Comparison of ENCODE assay signal across 2 cellular contexts in genomic region chr5:93578179-93578812, GRCh38.
TF ChIP-seq lines count a peak whose summit lies in the region.

No MANE protein-coding gene starts in this region.

TF ChIP-seq in liver, 16 proteins besides CTCF, POLR2A, EP300 and RAD21:
- no peak for TF ChIP-seq EGR1 (IDR thresholded peaks at IDR 0.05; ENCODE audit: low read depth in 2 of 2)
- TF ChIP-seq FOXA2 (IDR thresholded peaks at IDR 0.05): no peak
- TF ChIP-seq SP1 (IDR thresholded peaks at IDR 0.05): no peak
- TF ChIP-seq, protein P1, sequence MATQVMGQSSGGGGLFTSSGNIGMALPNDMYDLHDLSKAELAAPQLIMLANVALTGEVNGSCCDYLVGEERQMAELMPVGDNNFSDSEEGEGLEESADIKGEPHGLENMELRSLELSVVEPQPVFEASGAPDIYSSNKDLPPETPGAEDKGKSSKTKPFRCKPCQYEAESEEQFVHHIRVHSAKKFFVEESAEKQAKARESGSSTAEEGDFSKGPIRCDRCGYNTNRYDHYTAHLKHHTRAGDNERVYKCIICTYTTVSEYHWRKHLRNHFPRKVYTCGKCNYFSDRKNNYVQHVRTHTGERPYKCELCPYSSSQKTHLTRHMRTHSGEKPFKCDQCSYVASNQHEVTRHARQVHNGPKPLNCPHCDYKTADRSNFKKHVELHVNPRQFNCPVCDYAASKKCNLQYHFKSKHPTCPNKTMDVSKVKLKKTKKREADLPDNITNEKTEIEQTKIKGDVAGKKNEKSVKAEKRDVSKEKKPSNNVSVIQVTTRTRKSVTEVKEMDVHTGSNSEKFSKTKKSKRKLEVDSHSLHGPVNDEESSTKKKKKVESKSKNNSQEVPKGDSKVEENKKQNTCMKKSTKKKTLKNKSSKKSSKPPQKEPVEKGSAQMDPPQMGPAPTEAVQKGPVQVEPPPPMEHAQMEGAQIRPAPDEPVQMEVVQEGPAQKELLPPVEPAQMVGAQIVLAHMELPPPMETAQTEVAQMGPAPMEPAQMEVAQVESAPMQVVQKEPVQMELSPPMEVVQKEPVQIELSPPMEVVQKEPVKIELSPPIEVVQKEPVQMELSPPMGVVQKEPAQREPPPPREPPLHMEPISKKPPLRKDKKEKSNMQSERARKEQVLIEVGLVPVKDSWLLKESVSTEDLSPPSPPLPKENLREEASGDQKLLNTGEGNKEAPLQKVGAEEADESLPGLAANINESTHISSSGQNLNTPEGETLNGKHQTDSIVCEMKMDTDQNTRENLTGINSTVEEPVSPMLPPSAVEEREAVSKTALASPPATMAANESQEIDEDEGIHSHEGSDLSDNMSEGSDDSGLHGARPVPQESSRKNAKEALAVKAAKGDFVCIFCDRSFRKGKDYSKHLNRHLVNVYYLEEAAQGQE (IDR thresholded peaks at IDR 0.05): no peak
- TF ChIP-seq HNF4G (IDR thresholded peaks at IDR 0.05): no peak
- TF ChIP-seq TAF1 (conservative IDR thresholded peaks at IDR 0.05): no peak
- TF ChIP-seq YY1 (IDR thresholded peaks at IDR 0.05): no peak
- TF ChIP-seq MAX (IDR thresholded peaks at IDR 0.05): no peak
- TF ChIP-seq NR2F2 (IDR thresholded peaks at IDR 0.05): no peak
- TF ChIP-seq JUND (IDR thresholded peaks at IDR 0.05): no peak
- TF ChIP-seq ZBTB33 (IDR thresholded peaks at IDR 0.05): no peak
- TF ChIP-seq FOXA1 (IDR thresholded peaks at IDR 0.05): no peak

TF ChIP-seq in HepG2, 621 proteins besides CTCF, POLR2A, EP300 and RAD21:
- TF ChIP-seq PRPF4 (IDR thresholded peaks at IDR 0.05; ENCODE audit: low read depth, low read length, poor library complexity, severe bottlenecking) (no peak), ZNF296 (CRISPR knock-in tag; conservative IDR thresholded peaks at IDR 0.05) (no peak), CREBL2 (CRISPR knock-in tag; IDR thresholded peaks at IDR 0.05; ENCODE audit: borderline replicate concordance) (no peak), REPIN1 (CRISPR knock-in tag; IDR thresholded peaks at IDR 0.05; ENCODE audit: borderline replicate concordance, low read depth) (no peak), SRY (CRISPR knock-in tag; IDR thresholded peaks at IDR 0.05) (no peak), SOX6 (IDR thresholded peaks at IDR 0.05) (no peak), SOX6 (CRISPR knock-in tag; IDR thresholded peaks at IDR 0.05) (no peak)
- TF ChIP-seq, protein P2, sequence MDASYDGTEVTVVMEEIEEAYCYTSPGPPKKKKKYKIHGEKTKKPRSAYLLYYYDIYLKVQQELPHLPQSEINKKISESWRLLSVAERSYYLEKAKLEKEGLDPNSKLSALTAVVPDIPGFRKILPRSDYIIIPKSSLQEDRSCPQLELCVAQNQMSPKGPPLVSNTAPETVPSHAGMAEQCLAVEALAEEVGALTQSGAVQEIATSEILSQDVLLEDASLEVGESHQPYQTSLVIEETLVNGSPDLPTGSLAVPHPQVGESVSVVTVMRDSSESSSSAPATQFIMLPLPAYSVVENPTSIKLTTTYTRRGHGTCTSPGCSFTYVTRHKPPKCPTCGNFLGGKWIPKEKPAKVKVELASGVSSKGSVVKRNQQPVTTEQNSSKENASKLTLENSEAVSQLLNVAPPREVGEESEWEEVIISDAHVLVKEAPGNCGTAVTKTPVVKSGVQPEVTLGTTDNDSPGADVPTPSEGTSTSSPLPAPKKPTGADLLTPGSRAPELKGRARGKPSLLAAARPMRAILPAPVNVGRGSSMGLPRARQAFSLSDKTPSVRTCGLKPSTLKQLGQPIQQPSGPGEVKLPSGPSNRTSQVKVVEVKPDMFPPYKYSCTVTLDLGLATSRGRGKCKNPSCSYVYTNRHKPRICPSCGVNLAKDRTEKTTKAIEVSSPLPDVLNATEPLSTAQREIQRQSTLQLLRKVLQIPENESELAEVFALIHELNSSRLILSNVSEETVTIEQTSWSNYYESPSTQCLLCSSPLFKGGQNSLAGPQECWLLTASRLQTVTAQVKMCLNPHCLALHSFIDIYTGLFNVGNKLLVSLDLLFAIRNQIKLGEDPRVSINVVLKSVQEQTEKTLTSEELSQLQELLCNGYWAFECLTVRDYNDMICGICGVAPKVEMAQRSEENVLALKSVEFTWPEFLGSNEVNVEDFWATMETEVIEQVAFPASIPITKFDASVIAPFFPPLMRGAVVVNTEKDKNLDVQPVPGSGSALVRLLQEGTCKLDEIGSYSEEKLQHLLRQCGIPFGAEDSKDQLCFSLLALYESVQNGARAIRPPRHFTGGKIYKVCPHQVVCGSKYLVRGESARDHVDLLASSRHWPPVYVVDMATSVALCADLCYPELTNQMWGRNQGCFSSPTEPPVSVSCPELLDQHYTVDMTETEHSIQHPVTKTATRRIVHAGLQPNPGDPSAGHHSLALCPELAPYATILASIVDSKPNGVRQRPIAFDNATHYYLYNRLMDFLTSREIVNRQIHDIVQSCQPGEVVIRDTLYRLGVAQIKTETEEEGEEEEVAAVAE (CRISPR knock-in tag; IDR thresholded peaks at IDR 0.05; ENCODE audit: borderline replicate concordance): no peak
- TF ChIP-seq, protein P3, sequence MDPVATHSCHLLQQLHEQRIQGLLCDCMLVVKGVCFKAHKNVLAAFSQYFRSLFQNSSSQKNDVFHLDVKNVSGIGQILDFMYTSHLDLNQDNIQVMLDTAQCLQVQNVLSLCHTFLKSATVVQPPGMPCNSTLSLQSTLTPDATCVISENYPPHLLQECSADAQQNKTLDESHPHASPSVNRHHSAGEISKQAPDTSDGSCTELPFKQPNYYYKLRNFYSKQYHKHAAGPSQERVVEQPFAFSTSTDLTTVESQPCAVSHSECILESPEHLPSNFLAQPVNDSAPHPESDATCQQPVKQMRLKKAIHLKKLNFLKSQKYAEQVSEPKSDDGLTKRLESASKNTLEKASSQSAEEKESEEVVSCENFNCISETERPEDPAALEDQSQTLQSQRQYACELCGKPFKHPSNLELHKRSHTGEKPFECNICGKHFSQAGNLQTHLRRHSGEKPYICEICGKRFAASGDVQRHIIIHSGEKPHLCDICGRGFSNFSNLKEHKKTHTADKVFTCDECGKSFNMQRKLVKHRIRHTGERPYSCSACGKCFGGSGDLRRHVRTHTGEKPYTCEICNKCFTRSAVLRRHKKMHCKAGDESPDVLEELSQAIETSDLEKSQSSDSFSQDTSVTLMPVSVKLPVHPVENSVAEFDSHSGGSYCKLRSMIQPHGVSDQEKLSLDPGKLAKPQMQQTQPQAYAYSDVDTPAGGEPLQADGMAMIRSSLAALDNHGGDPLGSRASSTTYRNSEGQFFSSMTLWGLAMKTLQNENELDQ (CRISPR knock-in tag; IDR thresholded peaks at IDR 0.05; ENCODE audit: borderline replicate concordance): no peak
